In the genomic region with DNA sequence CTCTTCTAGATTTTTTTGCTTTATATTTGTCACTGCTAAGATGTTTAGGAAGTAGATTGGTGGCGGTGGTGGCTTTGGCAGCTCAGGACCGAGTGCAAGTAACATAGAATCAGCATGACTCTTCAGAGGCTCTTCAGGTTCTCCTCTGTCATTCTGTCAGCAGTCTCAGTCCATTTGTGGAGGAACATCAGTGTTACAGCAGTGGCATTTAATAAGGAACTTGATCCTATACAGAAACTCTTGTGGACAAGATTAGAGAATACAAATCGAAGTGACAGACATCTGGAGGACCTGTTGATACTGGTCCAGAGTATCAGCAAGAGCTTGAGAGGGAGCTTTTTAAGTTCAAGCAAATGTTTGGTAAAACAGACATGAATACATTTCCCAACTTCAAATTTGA, we compare ENCODE assay signal across 8 cellular contexts.
"Had no signal": no experiment of that assay in that cellular context is flagged by ENCODE, and none has a peak within 500 bp of the region (broad histone marks: within the 10 kb centered on the region; RNA-seq: fewer than 3 reads in every experiment).

No MANE protein-coding gene starts in this region.

- H3K36me3 ChIP-seq: HAP-1 had no signal

- H3K4me1 ChIP-seq: HAP-1 had no signal

- H3K4me3 ChIP-seq: GM23248, HAP-1 had no signal

- DNase-seq: GM23248, GOT3, H7, IMR-90, KBM-7 had no signal

- H2AFZ ChIP-seq: GM23248 had no signal

- H3K9ac ChIP-seq: GM23248 had no signal

- H3K9me3 ChIP-seq: HAP-1 had no signal

- ATAC-seq: HCT116 had no signal

- FAIRE-seq: HTR-8/SVneo had no signal

- H3K27ac ChIP-seq: GM23248 had no signal
